ENCODE assay signal across 20 cellular contexts in the genomic region with DNA sequence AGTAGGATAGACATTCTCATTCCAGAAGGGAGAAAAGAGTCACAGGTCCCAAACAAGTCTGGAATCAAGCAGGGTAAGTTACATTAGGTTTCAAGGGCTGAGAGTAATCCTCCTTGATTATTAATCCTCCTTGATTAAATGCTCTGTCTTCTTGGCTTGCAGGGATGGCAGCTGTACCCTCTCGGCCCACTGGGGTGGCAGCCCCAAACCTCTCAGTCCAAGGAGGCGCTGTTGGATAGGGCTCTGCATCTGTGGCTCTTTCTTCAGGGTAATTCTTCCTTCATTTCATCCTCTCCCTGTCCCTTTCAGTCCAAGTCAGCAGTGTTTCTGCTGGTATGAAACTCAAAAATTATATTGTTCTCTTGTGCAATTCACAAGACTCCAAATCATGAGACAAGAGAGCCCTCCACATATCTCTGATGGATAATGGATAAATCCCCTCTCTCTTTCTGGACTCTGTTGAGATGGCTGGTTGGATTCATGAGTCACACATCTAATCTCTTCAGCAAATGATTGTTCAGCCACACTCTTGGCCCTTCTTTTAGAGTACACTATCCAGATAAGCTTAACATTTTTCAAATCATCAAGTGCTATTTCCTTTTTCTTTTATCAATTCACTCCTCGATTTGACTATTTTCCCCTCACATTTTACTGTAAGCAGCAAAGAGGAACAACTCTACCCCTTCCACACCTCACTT.
DNase-seq lines count a peak whose midpoint lies in the region; ATAC-seq, FAIRE-seq and TF ChIP-seq lines count a peak whose summit lies in the region.
"Had no signal": no experiment of that assay in that cellular context is flagged by ENCODE, and none has a peak within 500 bp of the region (broad histone marks: within the 10 kb centered on the region; RNA-seq: fewer than 3 reads in every experiment).

No MANE protein-coding gene starts in this region.

- no peak overlapping the region for H2BK120ac ChIP-seq in mesenchymal stem cell (ENCODE audit: low read depth, low read length)

- no peak for TF ChIP-seq EP300 in K562 (IDR thresholded peaks at IDR 0.05; ENCODE audit: low read length)

- no peak for TF ChIP-seq RAD21 in K562 (CRISPR knock-in tag; conservative IDR thresholded peaks at IDR 0.05 in 1 of 2, IDR thresholded peaks at IDR 0.05 in 1 of 2)

- no peak overlapping the region for H3K18ac ChIP-seq in mesenchymal stem cell (ENCODE audit: low read depth in 1 of 2, low read length in 2 of 2)

- H3K14ac ChIP-seq in mesenchymal stem cell (ENCODE audit: low read length in 2 of 2) = no peak overlapping the region

- H3K27me3 ChIP-seq in GM06990 (replicated peaks; ENCODE audit: control insufficient read depth, insufficient read depth, low read length) = no peaks in the 10 kb centered on the region
- no peaks in the 10 kb centered on the region for H3K27me3 ChIP-seq in OCI-LY3 (ENCODE audit: low read depth, low read length)
- H3K27me3 ChIP-seq in K562 (ENCODE audit: control insufficient read depth in 2 of 2, insufficient read depth in 2 of 2, low read length in 2 of 2) = no peaks in the 10 kb centered on the region
- H3K27me3 ChIP-seq in mesenchymal stem cell (ENCODE audit: control insufficient read depth in 1 of 2, insufficient read depth in 1 of 2, low read length in 2 of 2) = no peaks in the 10 kb centered on the region
- H3K27me3 ChIP-seq in esophagus squamous epithelium = no peaks in the 10 kb centered on the region
- H3K27me3 ChIP-seq: BLaER1 treated with 17β-estradiol and CSF1 and Interleukin-3, amounts not matched to agents 10 nM and 100 nM; Peyer's patch had no signal

- 0% methylated on average over 3 of the region's 3 CpGs for WGBS in K562 (ENCODE audit: insufficient coverage, low coverage, missing lambda C conversion rate)
- 66% methylated on average over 3 of the region's 3 CpGs for WGBS in mesenchymal stem cell
- 57 to 75% methylated on average over 3 of the region's 3 CpGs for WGBS in esophagus squamous epithelium, 2 donors

- H3K4me2 ChIP-seq in OCI-LY3 (ENCODE audit: low read length) (no peak overlapping the region), K562 (ENCODE audit: insufficient read depth, low read length) (no peak overlapping the region), mesenchymal stem cell (ENCODE audit: low read length, poor library complexity, severe bottlenecking) (no peak overlapping the region)
- H3K4me2 ChIP-seq: BLaER1 treated with 17β-estradiol and CSF1 and Interleukin-3, amounts not matched to agents 10 nM and 100 nM had no signal

- POLR2A ChIA-PET in K562 (lab: Yijun Ruan, JAX) = no interaction called here

- H3K9me3 ChIP-seq in OCI-LY3 (ENCODE audit: insufficient read depth, low read length) (no peaks in the 10 kb centered on the region), K562 (replicated peaks; ENCODE audit: control insufficient read depth, insufficient read depth, low read depth, low read length) (no peaks in the 10 kb centered on the region), mesenchymal stem cell (ENCODE audit: control insufficient read depth, low read length) (no peaks in the 10 kb centered on the region), esophagus squamous epithelium (no peaks in the 10 kb centered on the region)
- H3K9me3 ChIP-seq: BLaER1 treated with 17β-estradiol and CSF1 and Interleukin-3, amounts not matched to agents 10 nM and 100 nM; Peyer's patch had no signal

- in situ Hi-C loops in K562 (cut with MboI) = no loop called here

- ATAC-seq in K562 (no peak), GM21717 (IDR thresholded peaks at IDR 0.05; ENCODE audit: unreplicated experiment) (no peak)
- ATAC-seq: Right ventricle myocardium inferior had no signal

- no peak overlapping the region for H2AK5ac ChIP-seq in mesenchymal stem cell (ENCODE audit: low read length, severe bottlenecking)

- H2BK15ac ChIP-seq in mesenchymal stem cell (ENCODE audit: low read depth, poor library complexity, severe bottlenecking) = no peak overlapping the region

- TF ChIP-seq POLR2A in K562 (conservative IDR thresholded peaks at IDR 0.05) = no peak
- no peak for TF ChIP-seq POLR2A in esophagus squamous epithelium (IDR thresholded peaks at IDR 0.05)

- no peak overlapping the region for H4K91ac ChIP-seq in mesenchymal stem cell (ENCODE audit: low read length)

- CTCF ChIA-PET in K562 (lab: Yijun Ruan, JAX; ENCODE audit: low intra/inter-chr PET ratio) = no interaction called here

- no peaks in the 10 kb centered on the region for H3K79me1 ChIP-seq in mesenchymal stem cell (replicated peaks; ENCODE audit: low read length, poor library complexity, severe bottlenecking)

- H4K20me1 ChIP-seq in OCI-LY3 (ENCODE audit: insufficient read depth, low read length) = no peaks in the 10 kb centered on the region
- H4K20me1 ChIP-seq in K562 (replicated peaks; ENCODE audit: control insufficient read depth, insufficient read depth, low read length) = no peaks in the 10 kb centered on the region
- H4K20me1 ChIP-seq: BLaER1 treated with 17β-estradiol and CSF1 and Interleukin-3, amounts not matched to agents 10 nM and 100 nM had no signal

- H3K36me3 ChIP-seq in GM06990 (ENCODE audit: control insufficient read depth, insufficient read depth, low read length) (no peaks in the 10 kb centered on the region), OCI-LY3 (replicated peaks; ENCODE audit: low read depth, low read length) (no peaks in the 10 kb centered on the region), K562 (ENCODE audit: control insufficient read depth, insufficient read depth, low read length) (no peaks in the 10 kb centered on the region), mesenchymal stem cell (ENCODE audit: control insufficient read depth in 1 of 2, insufficient read depth in 2 of 2, low read depth in 1 of 2, low read length in 2 of 2) (no peaks in the 10 kb centered on the region), esophagus squamous epithelium (no peaks in the 10 kb centered on the region)
- H3K36me3 ChIP-seq: BLaER1 treated with 17β-estradiol and CSF1 and Interleukin-3, amounts not matched to agents 10 nM and 100 nM; Peyer's patch had no signal

- no peak overlapping the region for H2BK5ac ChIP-seq in mesenchymal stem cell (ENCODE audit: low read depth, low read length, poor library complexity, severe bottlenecking)

- H3K9me1 ChIP-seq in K562 (ENCODE audit: control insufficient read depth, insufficient read depth, low read length) = no peaks in the 10 kb centered on the region

- BruUV-seq in K562 (replicated peaks; lab: Mats Ljungman, UMichigan) = no TSS peak

- H3K23ac ChIP-seq in mesenchymal stem cell (ENCODE audit: low read length in 2 of 2) = no peak overlapping the region

- DNase-seq in GM06990 (ENCODE audit: extremely low read depth, insufficient read length) = no peak
- DNase-seq in K562 (ENCODE audit: extremely low read depth in 1 of 4, low spot score in 3 of 4) = no peak
- DNase-seq in mesenchymal stem cell = peak; percentile 27
- DNase-seq in esophagus squamous epithelium (lab: John Stamatoyannopoulos, UW) = no peak
- DNase-seq in H4 (ENCODE audit: low spot score) = no peak
- DNase-seq in HK-2 (ENCODE audit: unreplicated experiment) = no peak
- DNase-seq: CD8-positive, alpha-beta memory T cell; DMS79 treated with DMSO at 0.1 percent for 48 hours; GM23248; NCI-H1105 treated with DMSO at 0.1 percent for 48 hours; NCI-H1694 treated with DMSO at 0.1 percent for 48 hours; NCI-H2107; NCI-H345; NCI-H748 treated with DMSO at 0.1 percent for 48 hours; Peyer's patch had no signal

- H3K4me1 ChIP-seq in OCI-LY3 (ENCODE audit: low read length) (peaks cover 11% of the 10 kb centered on the region), K562 (replicated peaks in 1 of 2; ENCODE audit: control insufficient read depth in 2 of 2, insufficient read depth in 2 of 2, low read length in 2 of 2) (no peaks in the 10 kb centered on the region), mesenchymal stem cell (ENCODE audit: control insufficient read depth, insufficient read depth, low read depth, low read length) (no peaks in the 10 kb centered on the region), esophagus squamous epithelium (no peaks in the 10 kb centered on the region)
- H3K4me1 ChIP-seq: Peyer's patch had no signal

- H3K4me3 ChIP-seq in GM06990 (replicated peaks; ENCODE audit: low read depth, low read length) (no peak overlapping the region), OCI-LY3 (ENCODE audit: low read length) (no peak overlapping the region), K562 (no peak overlapping the region), mesenchymal stem cell (ENCODE audit: insufficient read depth in 1 of 2, low read depth in 1 of 2, low read length in 2 of 2) (no peak overlapping the region), esophagus squamous epithelium (no peak overlapping the region)
- H3K4me3 ChIP-seq: BLaER1 treated with 17β-estradiol and CSF1 and Interleukin-3, amounts not matched to agents 10 nM and 100 nM; GM23248; Peyer's patch had no signal

- H2BK12ac ChIP-seq in mesenchymal stem cell (ENCODE audit: low read length in 2 of 2) = peak overlapping the region in 1 of 2 experiments; percentile 29

- H3K79me2 ChIP-seq in OCI-LY3 (ENCODE audit: low read length) (no peaks in the 10 kb centered on the region), K562 (ENCODE audit: control insufficient read depth, insufficient read depth, low read length) (no peaks in the 10 kb centered on the region)

- H3K9ac ChIP-seq in OCI-LY3 (ENCODE audit: low read length) (no peak overlapping the region), K562 (ENCODE audit: insufficient read depth in 1 of 2, low read depth in 2 of 2, low read length in 2 of 2) (no peak overlapping the region), mesenchymal stem cell (ENCODE audit: low read length) (no peak overlapping the region)
- H3K9ac ChIP-seq: BLaER1 treated with 17β-estradiol and CSF1 and Interleukin-3, amounts not matched to agents 10 nM and 100 nM; GM23248 had no signal

- H3K27ac ChIP-seq in OCI-LY3 (ENCODE audit: low read length) = no peak overlapping the region
- no peak overlapping the region for H3K27ac ChIP-seq in K562 (ENCODE audit: extremely low read depth, low read depth, low read length)
- H3K27ac ChIP-seq in mesenchymal stem cell (ENCODE audit: low read length, poor library complexity, severe bottlenecking) = no peak overlapping the region
- H3K27ac ChIP-seq in esophagus squamous epithelium = no peak overlapping the region
- H3K27ac ChIP-seq: BLaER1 treated with 17β-estradiol and CSF1 and Interleukin-3, amounts not matched to agents 10 nM and 100 nM; GM23248; Peyer's patch had no signal

- FAIRE-seq in K562 (lab: Jason Lieb, UNC) = no peak
- FAIRE-seq: A204.1 had no signal

- TF ChIP-seq CTCF in GM06990 (IDR thresholded peaks at IDR 0.05; ENCODE audit: insufficient read depth, low read length, poor library complexity, severe bottlenecking) (peak; percentile 0), OCI-LY3 (IDR thresholded peaks at IDR 0.05; ENCODE audit: low read depth, low read length) (peak; percentile 6; the same call in 1 of the 2 replicates), K562 (IDR thresholded peaks at IDR 0.05 in 2 of 3, conservative IDR thresholded peaks at IDR 0.05 in 1 of 3; ENCODE audit: insufficient read depth in 2 of 3, low read depth in 1 of 3, low read length in 3 of 3) (no peak), esophagus squamous epithelium (IDR thresholded peaks at IDR 0.05) (no peak)

- H2AFZ ChIP-seq in OCI-LY3 (ENCODE audit: low read depth, low read length) = no peak overlapping the region
- H2AFZ ChIP-seq in K562 (ENCODE audit: low read depth, low read length) = no peak overlapping the region
- H2AFZ ChIP-seq in mesenchymal stem cell (ENCODE audit: low read depth, low read length) = no peak overlapping the region
- H2AFZ ChIP-seq: GM23248 had no signal

- intact Hi-C loops in K562 (cut with micrococcal nuclease) (no loop called here), esophagus squamous epithelium (cut with DNase I) (no loop called here)

- no peak overlapping the region for H4K8ac ChIP-seq in mesenchymal stem cell (ENCODE audit: low read length)

- H3K4ac ChIP-seq in mesenchymal stem cell (ENCODE audit: low read depth in 1 of 2, low read length in 2 of 2) = no peak overlapping the region

Comparison
In these comparisons a context has a peak if more than half of its experiments do, and no peak if none do; other contexts are left out.
1. CTCF ChIP-seq: peak in GM06990 (single experiment) and OCI-LY3 (single experiment); none in K562 (0 of 3) and esophagus squamous epithelium (0 of 6).